ENCODE assay signal across 1 cellular context in the genomic region with DNA sequence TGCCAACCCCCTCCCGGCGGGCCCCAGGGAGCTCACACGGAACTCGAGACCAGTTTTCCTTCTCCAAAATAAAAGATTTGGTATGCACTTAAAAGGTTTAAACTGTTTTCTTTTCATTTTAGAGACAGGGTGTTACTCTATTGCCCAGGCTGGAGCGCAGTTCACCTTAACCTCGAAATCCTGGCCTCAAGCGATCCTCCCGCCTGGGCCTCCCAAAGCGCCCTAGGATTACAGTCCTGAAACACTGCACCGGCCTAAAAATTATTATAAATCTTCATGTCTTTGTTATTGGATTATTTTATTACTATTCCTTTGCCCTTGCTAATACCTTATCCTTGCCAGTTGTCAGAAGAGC.
TF ChIP-seq lines count a peak whose summit lies in the region.

No MANE protein-coding gene starts in this region.

TF ChIP-seq in HCT116, 20 proteins besides CTCF, POLR2A, EP300 and RAD21 (continued from another document):
- no peak for TF ChIP-seq TCF7L2 (IDR thresholded peaks at IDR 0.05; ENCODE audit: borderline replicate concordance, extremely low read depth, insufficient read depth, insufficient read length)
- no peak for TF ChIP-seq SIN3A (IDR thresholded peaks at IDR 0.05; ENCODE audit: low read depth)
- TF ChIP-seq SRF (IDR thresholded peaks at IDR 0.05; ENCODE audit: low read depth), result no peak
- TF ChIP-seq, protein P1, sequence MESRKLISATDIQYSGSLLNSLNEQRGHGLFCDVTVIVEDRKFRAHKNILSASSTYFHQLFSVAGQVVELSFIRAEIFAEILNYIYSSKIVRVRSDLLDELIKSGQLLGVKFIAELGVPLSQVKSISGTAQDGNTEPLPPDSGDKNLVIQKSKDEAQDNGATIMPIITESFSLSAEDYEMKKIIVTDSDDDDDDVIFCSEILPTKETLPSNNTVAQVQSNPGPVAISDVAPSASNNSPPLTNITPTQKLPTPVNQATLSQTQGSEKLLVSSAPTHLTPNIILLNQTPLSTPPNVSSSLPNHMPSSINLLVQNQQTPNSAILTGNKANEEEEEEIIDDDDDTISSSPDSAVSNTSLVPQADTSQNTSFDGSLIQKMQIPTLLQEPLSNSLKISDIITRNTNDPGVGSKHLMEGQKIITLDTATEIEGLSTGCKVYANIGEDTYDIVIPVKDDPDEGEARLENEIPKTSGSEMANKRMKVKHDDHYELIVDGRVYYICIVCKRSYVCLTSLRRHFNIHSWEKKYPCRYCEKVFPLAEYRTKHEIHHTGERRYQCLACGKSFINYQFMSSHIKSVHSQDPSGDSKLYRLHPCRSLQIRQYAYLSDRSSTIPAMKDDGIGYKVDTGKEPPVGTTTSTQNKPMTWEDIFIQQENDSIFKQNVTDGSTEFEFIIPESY (IDR thresholded peaks at IDR 0.05; ENCODE audit: extremely low read depth, insufficient replicate concordance, low read length), result no peak
- TF ChIP-seq JUND (IDR thresholded peaks at IDR 0.05), result no peak
- TF ChIP-seq SP1 (IDR thresholded peaks at IDR 0.05; ENCODE audit: low read depth), result no peak
- no peak for TF ChIP-seq EZH2 (IDR thresholded peaks at IDR 0.05)
